In genomic region chr10:126563361-126563760, GRCh38 we compare ENCODE assay signal across 26 cellular contexts.
"Had no signal": no experiment of that assay in that cellular context is flagged by ENCODE, and none has a peak within 500 bp of the region (broad histone marks: within the 10 kb centered on the region; RNA-seq: fewer than 3 reads in every experiment).

No MANE protein-coding gene starts in this region.

- H3K4me1 ChIP-seq: colonic mucosa, lower lobe of right lung, thyroid gland had no signal

- H3K9me3 Mint-ChIP-seq: dendritic cell treated with granulocyte-macrophage colony-stimulating factor and Interleukin-4, amounts not matched to agents 40 ng/mL and 50 ng/mL, for 4 days; stimulated activated effector memory CD8-positive, alpha-beta T cell treated with anti-CD3 and anti-CD28 coated beads, Interleukin-12 subunit alpha, Interleukin-12 subunit beta, amount 100 ng/mL, for 72 hours had no signal

- DNase-seq: central memory CD4-positive, alpha-beta T cell; colonic mucosa; effector memory CD4-positive, alpha-beta T cell; erythroblast; hypothalamus; immature natural killer cell; islet precursor cell; kidney glomerular epithelial cell; left ventricle myocardium superior; lower lobe of right lung; naive thymus-derived CD4-positive, alpha-beta T cell; stimulated activated CD4-positive, alpha-beta T cell treated with anti-CD3 and anti-CD28 coated beads, Interleukin-2, amount 100 ng/mL, for 24 hours; stimulated activated CD4-positive, alpha-beta T cell treated with anti-CD3 and anti-CD28 coated beads, Interleukin-4, amount 100 ng/mL, for 24 hours; stimulated activated naive CD8-positive, alpha-beta T cell treated with anti-CD3 and anti-CD28 coated beads, Interleukin-15, Interleukin-2, amounts not matched to agents 100 U/mL and 50 U/mL, for 24 hours; thyroid gland; trophoblast cell had no signal

- H3K27me3 Mint-ChIP-seq: dendritic cell treated with granulocyte-macrophage colony-stimulating factor and Interleukin-4, amounts not matched to agents 40 ng/mL and 50 ng/mL, for 4 days had no signal

- H3K4me1 Mint-ChIP-seq: immature natural killer cell; stimulated activated effector memory CD8-positive, alpha-beta T cell treated with anti-CD3 and anti-CD28 coated beads, Interleukin-12 subunit alpha, Interleukin-12 subunit beta, amount 100 ng/mL, for 72 hours had no signal

- H3K36me3 ChIP-seq: colonic mucosa, lower lobe of right lung, neural progenitor cell, prostate gland, right atrium auricular region, thyroid gland had no signal

- H3K27ac Mint-ChIP-seq: dendritic cell treated with granulocyte-macrophage colony-stimulating factor and Interleukin-4, amounts not matched to agents 40 ng/mL and 50 ng/mL, for 4 days; immature natural killer cell; naive thymus-derived CD4-positive, alpha-beta T cell; nephron; stimulated activated effector memory CD8-positive, alpha-beta T cell treated with anti-CD3 and anti-CD28 coated beads, Interleukin-12 subunit alpha, Interleukin-12 subunit beta, amount 100 ng/mL, for 72 hours had no signal

- H3K9ac ChIP-seq: neural progenitor cell had no signal

- H2AFZ ChIP-seq: neural progenitor cell had no signal

- H3K4me3 ChIP-seq: colonic mucosa, lower lobe of right lung, neural progenitor cell, prostate gland, right atrium auricular region, thyroid gland had no signal

- FAIRE-seq: endometrium, frontal cortex, urothelium cell line had no signal

- H3K27ac ChIP-seq: colonic mucosa, lower lobe of right lung, neural progenitor cell, prostate gland, right atrium auricular region, thyroid gland had no signal

- H3K36me3 Mint-ChIP-seq: immature natural killer cell; naive thymus-derived CD4-positive, alpha-beta T cell; neural progenitor cell; stimulated activated effector memory CD8-positive, alpha-beta T cell treated with anti-CD3 and anti-CD28 coated beads, Interleukin-12 subunit alpha, Interleukin-12 subunit beta, amount 100 ng/mL, for 72 hours had no signal

- H3K4me3 Mint-ChIP-seq: dendritic cell treated with granulocyte-macrophage colony-stimulating factor and Interleukin-4, amounts not matched to agents 40 ng/mL and 50 ng/mL, for 4 days; immature natural killer cell; naive thymus-derived CD4-positive, alpha-beta T cell; nephron; stimulated activated effector memory CD8-positive, alpha-beta T cell treated with anti-CD3 and anti-CD28 coated beads, Interleukin-12 subunit alpha, Interleukin-12 subunit beta, amount 100 ng/mL, for 72 hours had no signal

- H3K27me3 ChIP-seq: colonic mucosa, neural progenitor cell, right atrium auricular region, thyroid gland had no signal

- H3K9me3 ChIP-seq: colonic mucosa, lower lobe of right lung, prostate gland, right atrium auricular region, thyroid gland had no signal

- ATAC-seq: left ventricle myocardium superior; lower lobe of right lung; naive thymus-derived CD4-positive, alpha-beta T cell; sciatic nerve; stimulated activated naive CD8-positive, alpha-beta T cell treated with anti-CD3 and anti-CD28 coated beads, Interleukin-15, Interleukin-2, amounts not matched to agents 100 U/mL and 50 U/mL, for 24 hours had no signal

- H3K4me2 ChIP-seq: neural progenitor cell had no signal
